Comparison of ENCODE assay signal across 8 cellular contexts in the genomic region with DNA sequence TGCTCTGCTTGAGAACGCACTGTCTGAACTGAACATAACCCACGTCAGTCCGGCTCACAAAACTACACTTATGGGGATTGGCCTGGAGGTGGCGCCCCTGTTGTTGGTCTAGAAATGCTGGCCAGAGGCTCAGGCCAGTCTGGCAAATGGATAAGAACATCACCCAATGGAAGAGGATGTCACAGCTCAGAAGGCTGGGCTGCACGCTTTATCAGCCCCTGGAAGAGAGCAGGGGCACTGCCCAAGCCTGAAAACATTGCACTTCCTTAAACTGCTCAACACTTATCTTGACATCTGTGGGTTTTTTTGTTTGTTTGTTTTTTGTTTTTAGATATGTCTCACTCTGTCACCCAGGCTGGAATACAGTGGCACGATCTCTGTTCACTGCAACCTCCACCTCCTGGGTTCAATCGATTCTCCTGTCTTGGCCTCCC. TPM values are rescaled to one million over a fixed set of nuclear protein-coding genes. Genes with fewer than 3 reads are reported as not detected.
DNase-seq lines count a peak whose midpoint lies in the region; ATAC-seq and TF ChIP-seq lines count a peak whose summit lies in the region.

No MANE protein-coding gene starts in this region.

- no peaks in the 10 kb centered on the region for H3K9me3 ChIP-seq in lung (ENCODE audit: control insufficient read depth in 2 of 2, insufficient read depth in 1 of 2, low read length in 1 of 2)

- no peak overlapping the region for H3K4me3 ChIP-seq in lung

- no peaks in the 10 kb centered on the region for H3K27me3 ChIP-seq in lung (ENCODE audit: control insufficient read depth, insufficient read depth)

- TF ChIP-seq CTCF in lung (IDR thresholded peaks at IDR 0.05; ENCODE audit: control extremely low read depth, extremely low read depth), result peak; percentile 67

- no peak overlapping the region for H3K27ac ChIP-seq in lung (ENCODE audit: low read depth in 1 of 2, low read length in 1 of 2)

- no peaks in the 10 kb centered on the region for H3K36me3 ChIP-seq in lung (ENCODE audit: control insufficient read depth in 2 of 2, insufficient read depth in 2 of 2, low read length in 2 of 2)

- ATAC-seq in GM18502 (IDR thresholded peaks at IDR 0.05; ENCODE audit: poor library complexity, unreplicated experiment), result peak; percentile 89
- peak; percentile 89 for ATAC-seq in HG03066 (IDR thresholded peaks at IDR 0.05; ENCODE audit: low read depth, unreplicated experiment)
- ATAC-seq in lung (ENCODE audit: insufficient read depth, low FRiP score), result peak; percentile 91

- 32 to 51% methylated on average over 7 of the region's 7 CpGs for WGBS in lung, 2 donors

- DNase-seq in 8988T, result peak; percentile 21
- DNase-seq in NCI-H345 treated with DMSO at 0.1 percent for 48 hours (lab: John Stamatoyannopoulos, UW; ENCODE audit: unreplicated experiment), result peak; percentile 12
- peak; percentile 68 for DNase-seq in activated CD4-positive, alpha-beta T cell treated with anti-CD3 and anti-CD28 coated beads for 48 hours
- peak; percentile 16 for DNase-seq in effector CD4-positive, alpha-beta T cell
- DNase-seq in lung (ENCODE audit: low spot score), result peak; percentile 74
- peak; percentile 31 to 56 for DNase-seq in stimulated activated CD8-positive, alpha-beta memory T cell treated with anti-CD3 and anti-CD28 coated beads, Interleukin-2, amount 100 ng/mL, for 48 hours (ENCODE audit: low read depth in 2 of 2)

- H3K4me1 ChIP-seq in lung (ENCODE audit: control insufficient read depth in 2 of 2, insufficient read depth in 2 of 2, low read length in 2 of 2), result no peaks in the 10 kb centered on the region

RNA-seq across cellular contexts. Expression of a gene that starts 24.8 kb away (rescaled TPM):
- total RNA-seq in lung, result 100 to 1,000 TPM in 1 of 2 donors, 10 to 100 TPM in 1; 78.6 to 179 TPM
- 10 to 100 TPM; 12.2 to 16.2 TPM for polyA plus RNA-seq in lung

Comparison
In these comparisons a context has a peak if more than half of its experiments do, and no peak if none do; other contexts are left out.
1. DNase-seq: peak in every context shown above with its lines; median percentile 74 in lung; 68 in activated CD4-positive, alpha-beta T cell treated with anti-CD3 and anti-CD28 coated beads for 48 hours; 44 in stimulated activated CD8-positive, alpha-beta memory T cell treated with anti-CD3 and anti-CD28 coated beads, Interleukin-2, amount 100 ng/mL, for 48 hours; 21 in 8988T; 16 in effector CD4-positive, alpha-beta T cell; 12 in NCI-H345 treated with DMSO at 0.1 percent for 48 hours.